In the genomic region with DNA sequence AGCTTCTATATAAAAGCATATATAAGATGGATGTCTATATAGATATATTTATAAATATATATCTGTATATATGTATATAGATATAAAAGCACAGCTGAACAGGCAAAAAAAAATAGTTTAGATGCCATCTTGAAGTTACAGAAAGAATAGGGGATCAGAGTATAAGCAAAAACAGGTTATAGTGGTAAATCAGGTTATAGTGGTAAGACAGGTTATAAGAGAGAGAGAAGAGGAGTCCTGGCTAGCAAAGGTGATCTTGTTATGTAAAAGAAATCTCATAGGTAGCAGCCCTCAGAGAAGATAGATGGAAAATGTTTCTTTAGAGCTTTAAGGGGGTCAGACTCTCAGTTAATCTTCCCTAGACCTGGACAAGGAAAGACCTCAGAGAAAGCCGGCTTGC, we compare ENCODE assay signal across 17 cellular contexts.
A peak's percentile ranks its signal among the peaks of the same experiment; 100 is the strongest.
DNase-seq lines count a peak whose midpoint lies in the region; ATAC-seq, FAIRE-seq and TF ChIP-seq lines count a peak whose summit lies in the region.
"Had no signal": no experiment of that assay in that cellular context is flagged by ENCODE, and none has a peak within 500 bp of the region (broad histone marks: within the 10 kb centered on the region; RNA-seq: fewer than 3 reads in every experiment).

No MANE protein-coding gene starts in this region.

- no peaks in the 10 kb centered on the region for H3K4me1 ChIP-seq in foreskin keratinocyte
- H3K4me1 ChIP-seq: BLaER1, HAP-1 had no signal

- no peak overlapping the region for H3K27ac ChIP-seq in foreskin keratinocyte
- H3K27ac ChIP-seq: 22Rv1, BLaER1, GM23248 had no signal

- ATAC-seq in foreskin keratinocyte, result peak; percentile 19
- ATAC-seq: CD8-positive, alpha-beta T cell had no signal

- no peak for TF ChIP-seq CTCF in LNCaP clone FGC (IDR thresholded peaks at IDR 0.05; ENCODE audit: control insufficient read depth, extremely low read depth, insufficient read depth)
- no peak for TF ChIP-seq CTCF in epithelial cell of esophagus (IDR thresholded peaks at IDR 0.05; ENCODE audit: insufficient read depth, low read depth, low read length, missing control alignments)
- no peak for TF ChIP-seq CTCF in foreskin keratinocyte (conservative IDR thresholded peaks at IDR 0.05)

- peak; percentile 32 for DNase-seq in LNCaP clone FGC (ENCODE audit: low read depth)
- DNase-seq in epithelial cell of esophagus (ENCODE audit: low read depth), result peak; percentile 77
- peak in 1 of 2 donors; percentile 9 for DNase-seq in foreskin keratinocyte
- DNase-seq in stimulated activated CD4-positive, alpha-beta T cell treated with anti-CD3 and anti-CD28 coated beads, Interleukin-2, amount 100 ng/mL, for 24 hours, result no peak
- no peak for DNase-seq in NCI-H187 treated with DMSO at 0.1 percent for 48 hours (lab: John Stamatoyannopoulos, UW)
- DNase-seq in DMS114 treated with DMSO at 0.1 percent for 48 hours (lab: John Stamatoyannopoulos, UW; ENCODE audit: unreplicated experiment), result no peak
- DNase-seq: Calu3; CD8-positive, alpha-beta T cell; DMS79; GDM1; GM23248 had no signal

- peak; percentile 72 for FAIRE-seq in A204.1 (lab: Jason Lieb, UNC)
- FAIRE-seq: GM12892, GM18507 had no signal

- H3K4me3 ChIP-seq in LNCaP clone FGC (ENCODE audit: low read depth, low read length), result no peak overlapping the region
- peak overlapping the region; percentile 2 for H3K4me3 ChIP-seq in epithelial cell of esophagus (ENCODE audit: low read length)
- H3K4me3 ChIP-seq: BLaER1, GM23248, HAP-1 had no signal

- H3K27me3 ChIP-seq in foreskin keratinocyte, result no peaks in the 10 kb centered on the region
- H3K27me3 ChIP-seq: BLaER1 had no signal

Comparison
In these comparisons a context has a peak if more than half of its experiments do, and no peak if none do; other contexts are left out.
1. DNase-seq: peak in LNCaP clone FGC (single experiment) and epithelial cell of esophagus (single experiment); none in stimulated activated CD4-positive, alpha-beta T cell treated with anti-CD3 and anti-CD28 coated beads, Interleukin-2, amount 100 ng/mL, for 24 hours (0 of 2), NCI-H187 treated with DMSO at 0.1 percent for 48 hours (single experiment) and DMS114 treated with DMSO at 0.1 percent for 48 hours (single experiment).